Comparison of ENCODE assay signal across 8 cellular contexts in genomic region chr19:3821857-3822364, GRCh38. TPM values are rescaled to one million over a fixed set of nuclear protein-coding genes. Genes with fewer than 3 reads are reported as not detected.
A peak's percentile ranks its signal among the peaks of the same experiment; 100 is the strongest.
DNase-seq lines count a peak whose midpoint lies in the region; TF ChIP-seq lines count a peak whose summit lies in the region.

No MANE protein-coding gene starts in this region.

- H2AFZ ChIP-seq in neuronal stem cell (ENCODE audit: low read length) = no peak overlapping the region

- H2BK15ac ChIP-seq in neuronal stem cell (ENCODE audit: low read length) = peak overlapping the region; percentile 83

- peak; percentile 95 to 100 (median 98) for TF ChIP-seq CTCF in esophagus squamous epithelium (IDR thresholded peaks at IDR 0.05)
- peak; percentile 87 to 94 for TF ChIP-seq CTCF in tibial artery (IDR thresholded peaks at IDR 0.05)

- H3K14ac ChIP-seq in neuronal stem cell (ENCODE audit: low read length) = no peak overlapping the region

- DNase-seq in SHP77 (lab: John Stamatoyannopoulos, UW) (peak; percentile 40 to 43), SHP77 treated with DMSO at 0.1 percent for 48 hours (lab: John Stamatoyannopoulos, UW) (no peak), NT2/D1 (ENCODE audit: low read depth, low spot score) (peak; percentile 52), esophagus squamous epithelium (lab: John Stamatoyannopoulos, UW) (no peak), neuronal stem cell (ENCODE audit: low spot score) (peak; percentile 67), tibial artery (peak in 1 of 2 donors; percentile 74), amniotic stem cell (lab: John Stamatoyannopoulos, UW) (no peak)
- peak; percentile 96 for DNase-seq in activated T-cell treated with anti-CD3 and anti-CD28 coated beads, Interleukin-2, amount 50 U/mL, for 1 hour

- H3K9me3 ChIP-seq in NT2/D1 (ENCODE audit: insufficient read depth, low read length) (no peaks in the 10 kb centered on the region), esophagus squamous epithelium (no peaks in the 10 kb centered on the region), neuronal stem cell (replicated peaks in 1 of 2; ENCODE audit: control insufficient read depth in 2 of 2, insufficient read depth in 1 of 2, low read depth in 1 of 2, low read length in 2 of 2) (no peaks in the 10 kb centered on the region), tibial artery (no peaks in the 10 kb centered on the region)

- WGBS in esophagus squamous epithelium, 2 donors = 31 to 32% methylated on average over 6 to 22 of the region's 43 CpGs
- no CpG with 5 or more reads among the region's 43 CpGs for WGBS in neuronal stem cell (ENCODE audit: extremely low coverage in 2 of 2, insufficient read length in 2 of 2, insufficient replicate concordance in 1 of 2), 2 donors

- no peak overlapping the region for H3K4ac ChIP-seq in neuronal stem cell (ENCODE audit: low read length)

- no peak overlapping the region for H2BK120ac ChIP-seq in neuronal stem cell (ENCODE audit: low read depth, low read length)

- H3K27me3 ChIP-seq in NT2/D1 (ENCODE audit: insufficient read depth, insufficient read length) (peaks cover 2% of the 10 kb centered on the region), esophagus squamous epithelium (peaks cover 0 to 24% (median 0%) of the 10 kb centered on the region in 4 donors), neuronal stem cell (ENCODE audit: control insufficient read depth in 3 of 3, insufficient read depth in 3 of 3, low read depth in 1 of 3, low read length in 3 of 3) (peaks cover 0 to 23% (median 0%) of the 10 kb centered on the region in 3 experiments), tibial artery (peaks cover 0 to 65% of the 10 kb centered on the region in 2 donors)

- no peak overlapping the region for H4K91ac ChIP-seq in neuronal stem cell (ENCODE audit: low read depth, low read length, poor library complexity)

- H3K27ac ChIP-seq in esophagus squamous epithelium (no peak overlapping the region), neuronal stem cell (replicated peaks; ENCODE audit: low read length) (no peak overlapping the region), tibial artery (no peak overlapping the region)

- no peak overlapping the region for H3K4me2 ChIP-seq in neuronal stem cell (ENCODE audit: insufficient read depth, low read length, poor library complexity, severe bottlenecking)

- H3K4me1 ChIP-seq in NT2/D1 (ENCODE audit: insufficient read depth, insufficient read length) (peaks cover 9% of the 10 kb centered on the region), esophagus squamous epithelium (peaks cover 0 to 11% (median 0%) of the 10 kb centered on the region in 3 donors), neuronal stem cell (ENCODE audit: control insufficient read depth in 2 of 2, insufficient read depth in 1 of 2, low read depth in 1 of 2, low read length in 2 of 2) (peaks cover 0 to 4% of the 10 kb centered on the region in 2 donors), tibial artery (peaks cover 0 to 6% (median 2%) of the 10 kb centered on the region in 4 donors)

- TF ChIP-seq POLR2A in esophagus squamous epithelium (IDR thresholded peaks at IDR 0.05) = no peak

- peak overlapping the region; percentile 53 for H3K9ac ChIP-seq in NT2/D1 (ENCODE audit: insufficient read length, low read depth)
- peak overlapping the region; percentile 63 for H3K9ac ChIP-seq in neuronal stem cell (ENCODE audit: low read depth, low read length, poor library complexity)

- intact Hi-C loops in esophagus squamous epithelium (cut with DNase I) (no loop called here), tibial artery (cut with DNase I; ENCODE audit: low total_unique reads) (no loop called here)

- H3K36me3 ChIP-seq in NT2/D1 (ENCODE audit: insufficient read depth, insufficient read length, low read length) (no peaks in the 10 kb centered on the region), esophagus squamous epithelium (no peaks in the 10 kb centered on the region), neuronal stem cell (replicated peaks in 1 of 2; ENCODE audit: control insufficient read depth in 2 of 2, insufficient read depth in 2 of 2, low read length in 2 of 2) (no peaks in the 10 kb centered on the region), tibial artery (no peaks in the 10 kb centered on the region)

- no peaks in the 10 kb centered on the region for H3K79me1 ChIP-seq in neuronal stem cell (ENCODE audit: low read depth, low read length)

- no peak overlapping the region for H3K4me3 ChIP-seq in NT2/D1 (ENCODE audit: insufficient read length, low read depth)
- H3K4me3 ChIP-seq in esophagus squamous epithelium = no peak overlapping the region
- no peak overlapping the region for H3K4me3 ChIP-seq in neuronal stem cell (ENCODE audit: low read length in 2 of 2)
- H3K4me3 ChIP-seq in tibial artery = no peak overlapping the region

- H2BK5ac ChIP-seq in neuronal stem cell (ENCODE audit: low read length) = no peak overlapping the region

- H2BK12ac ChIP-seq in neuronal stem cell (ENCODE audit: low read length) = no peak overlapping the region

- peak overlapping the region; percentile 45 for H3K23ac ChIP-seq in neuronal stem cell (ENCODE audit: low read depth, low read length, poor library complexity)

- peak overlapping the region; percentile 24 for H2AK5ac ChIP-seq in neuronal stem cell (ENCODE audit: low read depth, low read length)

- H4K8ac ChIP-seq in neuronal stem cell (ENCODE audit: low read depth, low read length) = no peak overlapping the region

- H3K18ac ChIP-seq in neuronal stem cell (ENCODE audit: low read length) = peak overlapping the region; percentile 92

RNA-seq across cellular contexts. Expression of gene MATK, which starts 35.7 kb away (rescaled TPM):
- total RNA-seq in esophagus squamous epithelium = 1 to 10 TPM in 3 of 4 donors, not detected in 1; 1.1 to 4.4 (median 2.1) TPM
- 1.4 TPM for polyA plus RNA-seq in neuronal stem cell (2013, experiment 1 of 2)
- polyA plus RNA-seq in neuronal stem cell (2013, experiment 2 of 2) = 1.6 TPM

RNA-seq across cellular contexts. Expression of gene ZFR2, which starts 46.9 kb away (rescaled TPM):
- total RNA-seq in esophagus squamous epithelium = not detected
- polyA plus RNA-seq in neuronal stem cell (2013, experiment 1 of 2) = 12.5 TPM
- 13.8 TPM for polyA plus RNA-seq in neuronal stem cell (2013, experiment 2 of 2)

RNA-seq across cellular contexts. Expression of gene RAX2, which starts 49.9 kb away (rescaled TPM):
- not detected for total RNA-seq in esophagus squamous epithelium
- polyA plus RNA-seq in neuronal stem cell (2013, experiment 1 of 2) = 0.01 TPM
- 0.03 TPM for polyA plus RNA-seq in neuronal stem cell (2013, experiment 2 of 2)

RNA-seq across cellular contexts. Expression of gene ATCAY, which starts 58.6 kb away (rescaled TPM):
- not detected for total RNA-seq in esophagus squamous epithelium
- 19.1 TPM for polyA plus RNA-seq in neuronal stem cell (2013, experiment 1 of 2)
- 19.7 TPM for polyA plus RNA-seq in neuronal stem cell (2013, experiment 2 of 2)

RNA-seq across cellular contexts. Expression of gene MRPL54, which starts 59.4 kb away (rescaled TPM):
- total RNA-seq in esophagus squamous epithelium = 10 to 100 TPM; 50.2 to 79.9 (median 60.9) TPM
- polyA plus RNA-seq in neuronal stem cell (2013, experiment 1 of 2) = 39.9 TPM
- 40.6 TPM for polyA plus RNA-seq in neuronal stem cell (2013, experiment 2 of 2)

Comparison
In these comparisons a context has a peak if more than half of its experiments do, and no peak if none do; other contexts are left out.
1. DNase-seq: peak in SHP77 (2 of 2), NT2/D1 (single experiment), activated T-cell treated with anti-CD3 and anti-CD28 coated beads, Interleukin-2, amount 50 U/mL, for 1 hour (single experiment) and neuronal stem cell (single experiment); none in SHP77 treated with DMSO at 0.1 percent for 48 hours (single experiment), esophagus squamous epithelium (single experiment) and amniotic stem cell (single experiment).